In the genomic region with DNA sequence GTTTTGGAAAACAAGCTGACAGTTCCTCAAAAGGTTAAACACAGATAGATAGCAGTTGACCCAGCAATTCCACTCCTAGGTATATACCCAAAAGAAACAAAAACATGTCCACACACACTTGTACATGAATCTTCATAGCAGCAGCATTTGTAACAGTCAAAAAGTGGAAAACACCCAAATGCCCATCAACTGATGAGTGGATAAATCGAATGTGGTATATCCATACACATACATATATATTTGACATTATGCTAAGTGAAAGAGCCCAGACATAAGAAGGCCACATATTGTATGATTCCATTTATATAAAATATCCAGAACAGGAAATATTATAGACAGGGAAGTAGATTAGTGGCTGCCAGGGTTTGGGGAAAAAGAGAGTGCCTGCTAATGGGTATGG, we compare ENCODE assay signal across 34 cellular contexts. TPM values are rescaled to one million over a fixed set of nuclear protein-coding genes. Genes with fewer than 3 reads are reported as not detected.
A peak's percentile ranks its signal among the peaks of the same experiment; 100 is the strongest.
DNase-seq lines count a peak whose midpoint lies in the region; ATAC-seq and TF ChIP-seq lines count a peak whose summit lies in the region.
"Had no signal": no experiment of that assay in that cellular context is flagged by ENCODE, and none has a peak within 500 bp of the region (broad histone marks: within the 10 kb centered on the region; RNA-seq: fewer than 3 reads in every experiment).

No MANE protein-coding gene starts in this region.

- 78% methylated on average over 1 of the region's 1 CpG for WGBS in SK-N-SH (ENCODE audit: low lambda C conversion rate)

- no peak overlapping the region for H3K4me2 ChIP-seq in SK-N-SH
- H3K4me2 ChIP-seq: A549 had no signal

- ATAC-seq in SK-N-SH treated with all-trans-retinoic acid at 6 μM for 48 hours: no peak
- no peak for ATAC-seq in activated T-cell treated with anti-CD3 and anti-CD28 coated beads, Interleukin-2, amount 50 U/mL, for 4 hours
- ATAC-seq: A549; CD8-positive, alpha-beta T cell had no signal

- H3K9ac ChIP-seq in SK-N-SH: no peak overlapping the region
- H3K9ac ChIP-seq: BLaER1; BLaER1 treated with 17β-estradiol and CSF1 and Interleukin-3, amounts not matched to agents 10 nM and 100 nM had no signal

- POLR2A ChIA-PET in SK-N-SH (lab: Yijun Ruan, JAX) (no interaction called here), HEK293 (lab: Yijun Ruan, JAX) (no interaction called here)

- no peak for TF ChIP-seq RAD21 in SK-N-SH (IDR thresholded peaks at IDR 0.05; ENCODE audit: low read length)

- DNase-seq in SK-N-SH: no peak
- DNase-seq in activated T-cell treated with anti-CD3 and anti-CD28 coated beads, Interleukin-2, amount 50 U/mL, for 4 hours: no peak
- DNase-seq: 8988T; ACHN; AML-193; BE2C; C1 segment of cervical spinal cord; Caco-2; Calu3; CD4-positive, alpha-beta memory T cell; CD4-positive, alpha-beta T cell; CD4-positive, CD25-positive, alpha-beta regulatory T cell; CD8-positive, alpha-beta memory T cell; CD8-positive, alpha-beta T cell; COR-L47; DMS 273 treated with DMSO at 0.1 percent for 48 hours; DMS153; DMS53; DMS79; DMS79 treated with DMSO at 0.1 percent for 48 hours; DND-41; EL had no signal

- no peaks in the 10 kb centered on the region for H4K20me1 ChIP-seq in SK-N-SH (ENCODE audit: insufficient read depth)
- H4K20me1 ChIP-seq: BLaER1; BLaER1 treated with 17β-estradiol and CSF1 and Interleukin-3, amounts not matched to agents 10 nM and 100 nM had no signal

- H3K27ac ChIP-seq in SK-N-SH (ENCODE audit: low read depth in 2 of 2, low read length in 1 of 2) (no peak overlapping the region), HEK293 (ENCODE audit: extremely low read depth, low read depth, low read length) (no peak overlapping the region)
- H3K27ac ChIP-seq: 22Rv1; A549; BLaER1; BLaER1 treated with 17β-estradiol and CSF1 and Interleukin-3, amounts not matched to agents 10 nM and 100 nM; C4-2B had no signal

- H3K4me3 ChIP-seq in SK-N-SH (ENCODE audit: low read depth in 2 of 2, low read length in 1 of 2) (no peak overlapping the region), HEK293 (ENCODE audit: low read depth, low read length) (no peak overlapping the region)
- H3K4me3 ChIP-seq: A549; BLaER1; BLaER1 treated with 17β-estradiol and CSF1 and Interleukin-3, amounts not matched to agents 10 nM and 100 nM had no signal

- H3K27me3 ChIP-seq in SK-N-SH (ENCODE audit: insufficient read depth): no peaks in the 10 kb centered on the region
- H3K27me3 ChIP-seq: BE2C; BLaER1; BLaER1 treated with 17β-estradiol and CSF1 and Interleukin-3, amounts not matched to agents 10 nM and 100 nM had no signal

- H3K9me3 ChIP-seq in SK-N-SH: no peaks in the 10 kb centered on the region
- H3K9me3 ChIP-seq in HEK293 (ENCODE audit: control insufficient read depth, insufficient read depth, low read depth, low read length): no peaks in the 10 kb centered on the region
- H3K9me3 ChIP-seq: A549; BE2C; BLaER1; BLaER1 treated with 17β-estradiol and CSF1 and Interleukin-3, amounts not matched to agents 10 nM and 100 nM; Caco-2 had no signal

- no peaks in the 10 kb centered on the region for H3K36me3 ChIP-seq in SK-N-SH (replicated peaks in 1 of 2; ENCODE audit: control insufficient read depth in 1 of 2, insufficient read depth in 2 of 2, low read length in 1 of 2)
- no peaks in the 10 kb centered on the region for H3K36me3 ChIP-seq in HEK293 (ENCODE audit: control insufficient read depth in 2 of 2, insufficient read depth in 1 of 2, low read length in 2 of 2)
- H3K36me3 ChIP-seq: BE2C; BLaER1; BLaER1 treated with 17β-estradiol and CSF1 and Interleukin-3, amounts not matched to agents 10 nM and 100 nM had no signal

- H3K9me2 ChIP-seq in SK-N-SH: no peaks in the 10 kb centered on the region

- no peak overlapping the region for H3K4me3 Mint-ChIP-seq in activated T-cell treated with anti-CD3 and anti-CD28 coated beads, Interleukin-2, amount 50 U/mL, for 4 hours
- H3K4me3 Mint-ChIP-seq: B cell; CD14-positive monocyte; CD4-positive, alpha-beta memory T cell; CD4-positive, alpha-beta T cell; CD4-positive, CD25-positive, alpha-beta regulatory T cell; CD8-positive, alpha-beta memory T cell; CD8-positive, alpha-beta T cell had no signal

- CTCF ChIA-PET in SK-N-SH (lab: Yijun Ruan, JAX) (no interaction called here), HEK293 (lab: Yijun Ruan, JAX) (no interaction called here)

- H2AFZ ChIP-seq in SK-N-SH (ENCODE audit: low read depth): no peak overlapping the region

- H3K4me1 ChIP-seq in SK-N-SH (ENCODE audit: control insufficient read depth in 1 of 2, insufficient read depth in 2 of 2, low read depth in 1 of 2, low read length in 1 of 2): no peaks in the 10 kb centered on the region
- H3K4me1 ChIP-seq in HEK293 (ENCODE audit: control insufficient read depth, insufficient read depth, low read length): no peaks in the 10 kb centered on the region
- H3K4me1 ChIP-seq: A549, BE2C, Caco-2 had no signal

- TF ChIP-seq EP300 in SK-N-SH (IDR thresholded peaks at IDR 0.05; ENCODE audit: borderline replicate concordance in 1 of 2, low read depth in 1 of 2, low read length in 1 of 2): no peak

- no peaks in the 10 kb centered on the region for H3K4me1 Mint-ChIP-seq in activated T-cell treated with anti-CD3 and anti-CD28 coated beads, Interleukin-2, amount 50 U/mL, for 4 hours (ENCODE audit: low read depth)
- H3K4me1 Mint-ChIP-seq: CD4-positive, alpha-beta memory T cell; CD4-positive, CD25-positive, alpha-beta regulatory T cell; CD8-positive, alpha-beta memory T cell had no signal

- no peaks in the 10 kb centered on the region for H3K79me2 ChIP-seq in SK-N-SH (ENCODE audit: insufficient read depth)

- no peak for TF ChIP-seq CTCF in SK-N-SH (IDR thresholded peaks at IDR 0.05)
- TF ChIP-seq CTCF in HEK293 (tag by site-specific recombination; IDR thresholded peaks at IDR 0.05): no peak

- H3K27me3 Mint-ChIP-seq in activated T-cell treated with anti-CD3 and anti-CD28 coated beads, Interleukin-2, amount 50 U/mL, for 4 hours (ENCODE audit: low read depth): no peaks in the 10 kb centered on the region
- H3K27me3 Mint-ChIP-seq: B cell; CD4-positive, alpha-beta memory T cell; CD4-positive, alpha-beta T cell; CD8-positive, alpha-beta memory T cell had no signal

- no peaks in the 10 kb centered on the region for H3K36me3 Mint-ChIP-seq in activated T-cell treated with anti-CD3 and anti-CD28 coated beads, Interleukin-2, amount 50 U/mL, for 4 hours (ENCODE audit: insufficient read depth)
- H3K36me3 Mint-ChIP-seq: CD14-positive monocyte; CD4-positive, alpha-beta memory T cell; CD4-positive, CD25-positive, alpha-beta regulatory T cell; CD8-positive, alpha-beta memory T cell; CD8-positive, alpha-beta T cell had no signal

- no peaks in the 10 kb centered on the region for H3F3A ChIP-seq in SK-N-SH (replicated peaks; ENCODE audit: insufficient read depth)

- H3K9me3 Mint-ChIP-seq in activated T-cell treated with anti-CD3 and anti-CD28 coated beads, Interleukin-2, amount 50 U/mL, for 4 hours: no peaks in the 10 kb centered on the region
- H3K9me3 Mint-ChIP-seq: CD14-positive monocyte; CD4-positive, alpha-beta memory T cell; CD4-positive, alpha-beta T cell; CD4-positive, CD25-positive, alpha-beta regulatory T cell; CD8-positive, alpha-beta memory T cell; CD8-positive, alpha-beta T cell had no signal

TF ChIP-seq in SK-N-SH treated with all-trans-retinoic acid at 6 μM for 48 hours, 23 proteins besides CTCF, POLR2A, EP300 and RAD21:
- TF ChIP-seq ZNF8 (CRISPR knock-in tag; IDR thresholded peaks at IDR 0.05) (peak; percentile 71; the same call in 1 of the 2 replicates), SNAI2 (CRISPR knock-in tag; IDR thresholded peaks at IDR 0.05) (no peak)

TF ChIP-seq in HEK293, 187 proteins besides CTCF, POLR2A, EP300 and RAD21 (continues in another document):
- TF ChIP-seq ZNF48 (tag by site-specific recombination; IDR thresholded peaks at IDR 0.05) (no peak), ZNF16 (tag by site-specific recombination; IDR thresholded peaks at IDR 0.05; ENCODE audit: low read depth) (no peak), ZFP3 (tag by site-specific recombination; IDR thresholded peaks at IDR 0.05; ENCODE audit: low read depth) (no peak), ZNF140 (tag by site-specific recombination; IDR thresholded peaks at IDR 0.05) (peak; percentile 87), GFI1B (tag by site-specific recombination; IDR thresholded peaks at IDR 0.05) (no peak), ZNF10 (tag by site-specific recombination; IDR thresholded peaks at IDR 0.05) (peak; percentile 80), MEIS1 (CRISPR knock-in tag; IDR thresholded peaks at IDR 0.05; ENCODE audit: borderline replicate concordance) (no peak)
- TF ChIP-seq, protein P1, sequence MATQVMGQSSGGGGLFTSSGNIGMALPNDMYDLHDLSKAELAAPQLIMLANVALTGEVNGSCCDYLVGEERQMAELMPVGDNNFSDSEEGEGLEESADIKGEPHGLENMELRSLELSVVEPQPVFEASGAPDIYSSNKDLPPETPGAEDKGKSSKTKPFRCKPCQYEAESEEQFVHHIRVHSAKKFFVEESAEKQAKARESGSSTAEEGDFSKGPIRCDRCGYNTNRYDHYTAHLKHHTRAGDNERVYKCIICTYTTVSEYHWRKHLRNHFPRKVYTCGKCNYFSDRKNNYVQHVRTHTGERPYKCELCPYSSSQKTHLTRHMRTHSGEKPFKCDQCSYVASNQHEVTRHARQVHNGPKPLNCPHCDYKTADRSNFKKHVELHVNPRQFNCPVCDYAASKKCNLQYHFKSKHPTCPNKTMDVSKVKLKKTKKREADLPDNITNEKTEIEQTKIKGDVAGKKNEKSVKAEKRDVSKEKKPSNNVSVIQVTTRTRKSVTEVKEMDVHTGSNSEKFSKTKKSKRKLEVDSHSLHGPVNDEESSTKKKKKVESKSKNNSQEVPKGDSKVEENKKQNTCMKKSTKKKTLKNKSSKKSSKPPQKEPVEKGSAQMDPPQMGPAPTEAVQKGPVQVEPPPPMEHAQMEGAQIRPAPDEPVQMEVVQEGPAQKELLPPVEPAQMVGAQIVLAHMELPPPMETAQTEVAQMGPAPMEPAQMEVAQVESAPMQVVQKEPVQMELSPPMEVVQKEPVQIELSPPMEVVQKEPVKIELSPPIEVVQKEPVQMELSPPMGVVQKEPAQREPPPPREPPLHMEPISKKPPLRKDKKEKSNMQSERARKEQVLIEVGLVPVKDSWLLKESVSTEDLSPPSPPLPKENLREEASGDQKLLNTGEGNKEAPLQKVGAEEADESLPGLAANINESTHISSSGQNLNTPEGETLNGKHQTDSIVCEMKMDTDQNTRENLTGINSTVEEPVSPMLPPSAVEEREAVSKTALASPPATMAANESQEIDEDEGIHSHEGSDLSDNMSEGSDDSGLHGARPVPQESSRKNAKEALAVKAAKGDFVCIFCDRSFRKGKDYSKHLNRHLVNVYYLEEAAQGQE (tag by site-specific recombination; IDR thresholded peaks at IDR 0.05): no peak

RNA-seq across cellular contexts. Expression of a gene that starts 7.9 kb away (rescaled TPM):
- 166 and 193 TPM in 2 replicates for polyA plus RNA-seq in SK-N-SH (2012; rRNA removed)
- polyA plus RNA-seq in SK-N-SH (2012; cell fraction: cytosol; rRNA removed): 261 and 301 TPM in 2 replicates
- polyA plus RNA-seq in SK-N-SH (2012; cell fraction: nucleus; rRNA removed): 122 and 230 TPM in 2 replicates
- 100 to 1,000 TPM; 372 to 448 (median 435) TPM for total RNA-seq in activated T-cell treated with anti-CD3 and anti-CD28 coated beads, Interleukin-2, amount 50 U/mL, for 4 hours

RNA-seq across cellular contexts. Expression of a gene that starts 51.4 kb away (rescaled TPM):
- polyA plus RNA-seq in SK-N-SH (2012; rRNA removed): 0.02 and 0.15 TPM in 2 replicates
- 0.10 and 0.15 TPM in 2 replicates for polyA plus RNA-seq in SK-N-SH (2012; cell fraction: cytosol; rRNA removed)
- 0.18 and 0.33 TPM in 2 replicates for polyA plus RNA-seq in SK-N-SH (2012; cell fraction: nucleus; rRNA removed)
- total RNA-seq in activated T-cell treated with anti-CD3 and anti-CD28 coated beads, Interleukin-2, amount 50 U/mL, for 4 hours: not detected
- total RNA-seq: A172; Caco-2; Calu3; CD4-positive, alpha-beta memory T cell; CD4-positive, CD25-positive, alpha-beta regulatory T cell; CD8-positive, alpha-beta memory T cell; CD8-positive, alpha-beta T cell; Daoy had no signal
- polyA plus RNA-seq: BJ; CD14-positive monocyte; CD4-positive, alpha-beta memory T cell; CD4-positive, CD25-positive, alpha-beta regulatory T cell; CD8-positive, alpha-beta memory T cell had no signal
